In the genomic region with DNA sequence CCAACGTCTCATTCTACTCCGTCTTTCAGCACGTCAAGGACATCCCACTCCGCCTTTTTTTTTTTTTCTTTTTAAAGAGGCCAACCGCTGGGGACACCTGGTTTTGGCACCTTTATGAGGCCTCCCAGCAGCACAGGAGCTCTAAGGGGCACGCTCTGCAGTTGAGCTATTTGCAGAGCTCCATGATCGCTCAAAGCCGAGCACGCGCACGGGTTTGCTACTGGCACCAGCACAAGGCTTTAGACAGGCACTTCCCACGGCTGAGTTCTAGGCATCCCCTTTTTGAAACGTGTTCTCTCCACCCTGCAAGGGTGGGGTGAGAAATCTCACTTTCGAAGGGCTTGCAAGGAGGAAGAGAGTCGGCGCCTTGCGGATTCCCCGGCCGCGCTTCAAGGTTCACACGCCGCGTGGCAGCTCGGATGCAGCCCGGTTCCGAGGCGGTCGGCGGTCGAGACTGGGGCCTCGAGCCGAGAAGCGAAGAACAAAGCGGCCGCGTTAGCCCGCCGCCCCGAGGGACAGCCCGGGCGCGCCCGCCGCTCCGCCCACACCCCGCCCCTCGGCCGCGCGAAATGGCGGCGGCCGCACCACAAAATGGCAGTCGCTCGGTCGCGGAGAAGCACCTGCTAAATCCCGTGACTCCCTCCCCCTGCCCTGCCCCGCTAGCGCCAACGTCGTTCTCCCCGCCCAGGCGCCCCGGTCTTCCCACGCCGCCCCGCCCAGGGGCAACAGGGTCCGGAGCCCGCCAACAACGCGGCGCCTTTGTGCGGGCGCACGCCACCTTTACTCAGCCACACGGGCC, we compare ENCODE assay signal across 8 cellular contexts. TPM values are rescaled to one million over a fixed set of nuclear protein-coding genes. Genes with fewer than 3 reads are reported as not detected.
DNase-seq lines count a peak whose midpoint lies in the region; ATAC-seq and TF ChIP-seq lines count a peak whose summit lies in the region.

No MANE protein-coding gene starts in this region.

- no peaks in the 10 kb centered on the region for H3K27me3 ChIP-seq in mucosa of stomach (ENCODE audit: control insufficient read depth, insufficient read depth, low read length)

- 0 out of 2 replicates have a peak, but pooled peaks have one; percentile 35 for TF ChIP-seq EP300 in Ishikawa (IDR thresholded peaks at IDR 0.05; ENCODE audit: borderline replicate concordance)

- H3K9me3 ChIP-seq in mucosa of stomach (ENCODE audit: control insufficient read depth, low read length): no peaks in the 10 kb centered on the region

- DNase-seq in DMS 273 (lab: John Stamatoyannopoulos, UW; ENCODE audit: unreplicated experiment): peak; percentile 97
- DNase-seq in OCI-M1 (lab: John Stamatoyannopoulos, UW): peak; percentile 94
- peak; percentile 91 for DNase-seq in activated T-cell treated with anti-CD3 and anti-CD28 coated beads for 48 hours (ENCODE audit: low read depth)
- DNase-seq in epithelial cell of proximal tubule (ENCODE audit: low read depth): peak; percentile 67
- DNase-seq in stimulated activated CD8-positive, alpha-beta memory T cell treated with anti-CD3 and anti-CD28 coated beads, Interleukin-4, amount 100 ng/mL, for 48 hours: peak; percentile 94

- peak overlapping the region; percentile 68 for H3K4me3 ChIP-seq in epithelial cell of proximal tubule (ENCODE audit: low read depth, low read length)
- peak overlapping the region; percentile 91 for H3K4me3 ChIP-seq in mucosa of stomach (ENCODE audit: low read length)

- peak; percentile 39 for ATAC-seq in GM21529 (IDR thresholded peaks at IDR 0.05; ENCODE audit: unreplicated experiment)

- H3K9ac ChIP-seq in mucosa of stomach (ENCODE audit: low read length): peak overlapping the region; percentile 99

- no peak for TF ChIP-seq RAD21 in Ishikawa (IDR thresholded peaks at IDR 0.05; ENCODE audit: low read depth)

- no peak for TF ChIP-seq CTCF in epithelial cell of proximal tubule (conservative IDR thresholded peaks at IDR 0.05; ENCODE audit: low read depth, low read length)

- H3K36me3 ChIP-seq in mucosa of stomach (ENCODE audit: control insufficient read depth, insufficient read depth, low read length): no peaks in the 10 kb centered on the region

- H3K4me1 ChIP-seq in mucosa of stomach (ENCODE audit: control insufficient read depth, insufficient read depth, low read length): peaks cover 10% of the 10 kb centered on the region

TF ChIP-seq in Ishikawa, 13 proteins besides CTCF, POLR2A, EP300 and RAD21:
- TF ChIP-seq EGR1 (IDR thresholded peaks at IDR 0.05) (peak; percentile 95), CREB1 (IDR thresholded peaks at IDR 0.05; ENCODE audit: low read depth) (peak; percentile 39; the same call in 1 of the 2 replicates), TEAD4 (IDR thresholded peaks at IDR 0.05) (peak; percentile 98), TAF1 (IDR thresholded peaks at IDR 0.05; ENCODE audit: low read depth) (peak; percentile 62; the same call in 1 of the 2 replicates), NFIC (IDR thresholded peaks at IDR 0.05) (peak; percentile 35), FOXM1 (IDR thresholded peaks at IDR 0.05; ENCODE audit: borderline replicate concordance, low read depth) (no peak), YY1 (IDR thresholded peaks at IDR 0.05; ENCODE audit: low read depth) (peak; percentile 99)
- TF ChIP-seq, protein P1, sequence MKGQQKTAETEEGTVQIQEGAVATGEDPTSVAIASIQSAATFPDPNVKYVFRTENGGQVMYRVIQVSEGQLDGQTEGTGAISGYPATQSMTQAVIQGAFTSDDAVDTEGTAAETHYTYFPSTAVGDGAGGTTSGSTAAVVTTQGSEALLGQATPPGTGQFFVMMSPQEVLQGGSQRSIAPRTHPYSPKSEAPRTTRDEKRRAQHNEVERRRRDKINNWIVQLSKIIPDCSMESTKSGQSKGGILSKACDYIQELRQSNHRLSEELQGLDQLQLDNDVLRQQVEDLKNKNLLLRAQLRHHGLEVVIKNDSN (IDR thresholded peaks at IDR 0.05): no peak
- TF ChIP-seq, protein P2, sequence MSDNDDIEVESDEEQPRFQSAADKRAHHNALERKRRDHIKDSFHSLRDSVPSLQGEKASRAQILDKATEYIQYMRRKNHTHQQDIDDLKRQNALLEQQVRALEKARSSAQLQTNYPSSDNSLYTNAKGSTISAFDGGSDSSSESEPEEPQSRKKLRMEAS (IDR thresholded peaks at IDR 0.05): peak; percentile 92
TF ChIP-seq in Ishikawa: peak in this region for 7.

RNA-seq across cellular contexts. Expression of a gene that starts 12.9 kb away (rescaled TPM):
- 10.4 and 10.6 TPM in 2 replicates for total RNA-seq in epithelial cell of proximal tubule

RNA-seq across cellular contexts. Expression of a gene that starts 27.2 kb away (rescaled TPM):
- total RNA-seq in epithelial cell of proximal tubule: 1.4 and 2.0 TPM in 2 replicates

Comparison
In these comparisons a context has a peak if more than half of its experiments do, and no peak if none do; other contexts are left out.
1. Peak in every context shown above with its lines: DNase-seq, ATAC-seq and H3K4me3 ChIP-seq.